In genomic region chr15:72749700-72750099, GRCh38 we compare ENCODE assay signal across 27 cellular contexts. TPM values are rescaled to one million over a fixed set of nuclear protein-coding genes. Genes with fewer than 3 reads are reported as not detected.
DNase-seq lines count a peak whose midpoint lies in the region; ATAC-seq, FAIRE-seq and TF ChIP-seq lines count a peak whose summit lies in the region.
"Had no signal": no experiment of that assay in that cellular context is flagged by ENCODE, and none has a peak within 500 bp of the region (broad histone marks: within the 10 kb centered on the region; RNA-seq: fewer than 3 reads in every experiment).

No MANE protein-coding gene starts in this region.

- no peak for TF ChIP-seq EP300 in HepG2 (IDR thresholded peaks at IDR 0.05; ENCODE audit: low read depth in 2 of 2, low read length in 2 of 2)
- TF ChIP-seq EP300 in HepG2 (CRISPR knock-in tag; IDR thresholded peaks at IDR 0.05; ENCODE audit: borderline replicate concordance), result no peak

- TF ChIP-seq POLR2A in HepG2 (IDR thresholded peaks at IDR 0.05; ENCODE audit: insufficient read depth in 1 of 2, low read depth in 2 of 2, low read length in 2 of 2) (no peak), right lobe of liver (IDR thresholded peaks at IDR 0.05) (no peak)

- H3K36me3 ChIP-seq in HepG2 (replicated peaks in 1 of 2; ENCODE audit: control insufficient read depth in 1 of 2, insufficient read depth in 2 of 2, low read length in 2 of 2), result peaks cover 10 to 32% of the 10 kb centered on the region in 2 experiments
- peaks cover 2 to 32% (median 11%) of the 10 kb centered on the region in 4 donors for H3K36me3 ChIP-seq in right lobe of liver
- H3K36me3 ChIP-seq in H7 (replicated peaks; ENCODE audit: control insufficient read depth, insufficient read depth, low read length), result peaks cover 11% of the 10 kb centered on the region

- H3K27ac Mint-ChIP-seq in T-helper 17 cell (peak overlapping the region; percentile 8), memory B cell (peak overlapping the region; percentile 62)
- peak overlapping the region; percentile 65 for H3K27ac Mint-ChIP-seq in central memory CD8-positive, alpha-beta T cell (ENCODE audit: low read depth)
- H3K27ac Mint-ChIP-seq: CD14-positive monocyte had no signal

- BruUV-seq in HepG2 (replicated peaks; lab: Mats Ljungman, UMichigan), result no TSS peak

- no peaks in the 10 kb centered on the region for H3K9me3 Mint-ChIP-seq in central memory CD8-positive, alpha-beta T cell
- H3K9me3 Mint-ChIP-seq in memory B cell, result no peaks in the 10 kb centered on the region
- H3K9me3 Mint-ChIP-seq: CD14-positive monocyte; CD4-positive, alpha-beta memory T cell; CD8-positive, alpha-beta memory T cell had no signal

- H3K27me3 ChIP-seq in HepG2 (ENCODE audit: control insufficient read depth in 1 of 2, insufficient read depth in 2 of 2, low read length in 2 of 2) (no peaks in the 10 kb centered on the region), right lobe of liver (no peaks in the 10 kb centered on the region), H7 (ENCODE audit: control insufficient read depth, insufficient read depth, low read length) (no peaks in the 10 kb centered on the region)
- H3K27me3 ChIP-seq: BE2C, BLaER1 had no signal

- POLR2A ChIA-PET in HepG2 (lab: Yijun Ruan, JAX), result no interaction called here

- H3K4me2 ChIP-seq in HepG2 (ENCODE audit: low read depth, low read length), result no peak overlapping the region
- H3K4me2 ChIP-seq: BLaER1 had no signal

- intact Hi-C loops in HepG2 (cut with micrococcal nuclease; ENCODE audit: unreplicated experiment) (no loop called here), right lobe of liver (cut with DNase I) (no loop called here)

- H3K4me3 ChIP-seq in HepG2 (replicated peaks in 1 of 3; ENCODE audit: insufficient read depth in 1 of 3, low read depth in 2 of 3, low read length in 3 of 3) (no peak overlapping the region), right lobe of liver (no peak overlapping the region), H7 (ENCODE audit: insufficient read depth, low read depth, low read length) (no peak overlapping the region)
- H3K4me3 ChIP-seq: BLaER1 had no signal

- DNase-seq in HepG2 (ENCODE audit: low spot score) (no peak), right lobe of liver (no peak), T-helper 17 cell (no peak), memory B cell (ENCODE audit: low spot score in 2 of 2) (no peak), GDM1 (lab: John Stamatoyannopoulos, UW) (no peak), NCI-H1436 (lab: John Stamatoyannopoulos, UW) (no peak), H7 (no peak)
- no peak for DNase-seq in central memory CD8-positive, alpha-beta T cell (ENCODE audit: low spot score in 2 of 2)
- DNase-seq: 8988T; ACHN; BE2C; C1 segment of cervical spinal cord; CD4-positive, alpha-beta memory T cell; CD4-positive, CD25-positive, alpha-beta regulatory T cell; CD8-positive, alpha-beta memory T cell; COR-L47; DMS 273 treated with DMSO at 0.1 percent for 48 hours; DMS153; DMS53; DMS79; DND-41; EL; GF-D8 had no signal

- FAIRE-seq in HepG2 (lab: Jason Lieb, UNC), result no peak
- FAIRE-seq: A204.1, GM12891 had no signal

- no peaks in the 10 kb centered on the region for H3K79me2 ChIP-seq in HepG2 (ENCODE audit: insufficient read depth, low read length)

- in situ Hi-C loops in HepG2 (cut with HindIII; ENCODE audit: extremely low pct_ligation_motif_present, low pct_unique_long_range_greater_than_20kb), result no loop called here

- peaks cover 21% of the 10 kb centered on the region for H3K4me1 Mint-ChIP-seq in T-helper 17 cell
- H3K4me1 Mint-ChIP-seq in central memory CD8-positive, alpha-beta T cell, result peaks cover 6% of the 10 kb centered on the region
- H3K4me1 Mint-ChIP-seq in memory B cell, result peaks cover 6% of the 10 kb centered on the region

- H3K27ac ChIP-seq in HepG2 (ENCODE audit: extremely low read length, insufficient read depth, low read length) (no peak overlapping the region), right lobe of liver (no peak overlapping the region)
- H3K27ac ChIP-seq: BLaER1 had no signal

- no peak for TF ChIP-seq RAD21 in HepG2 (CRISPR knock-in tag; IDR thresholded peaks at IDR 0.05)

- H3K4me3 Mint-ChIP-seq in T-helper 17 cell (no peak overlapping the region), memory B cell (no peak overlapping the region)
- H3K4me3 Mint-ChIP-seq in central memory CD8-positive, alpha-beta T cell, result no peak overlapping the region
- H3K4me3 Mint-ChIP-seq: CD14-positive monocyte; CD4-positive, alpha-beta memory T cell; CD4-positive, CD25-positive, alpha-beta regulatory T cell; CD8-positive, alpha-beta memory T cell had no signal

- H3K9me3 ChIP-seq in HepG2 (ENCODE audit: low read length) (no peaks in the 10 kb centered on the region), right lobe of liver (no peaks in the 10 kb centered on the region), T-helper 17 cell (ENCODE audit: control insufficient read depth, low read length, poor library complexity, severe bottlenecking) (no peaks in the 10 kb centered on the region)
- H3K9me3 ChIP-seq: BE2C, BLaER1 had no signal

- no peaks in the 10 kb centered on the region for H3K27me3 Mint-ChIP-seq in T-helper 17 cell
- H3K27me3 Mint-ChIP-seq in central memory CD8-positive, alpha-beta T cell, result no peaks in the 10 kb centered on the region
- H3K27me3 Mint-ChIP-seq in memory B cell, result no peaks in the 10 kb centered on the region
- H3K27me3 Mint-ChIP-seq: CD4-positive, alpha-beta memory T cell; CD4-positive, CD25-positive, alpha-beta regulatory T cell; CD8-positive, alpha-beta memory T cell had no signal

- H3K4me1 ChIP-seq in HepG2 (ENCODE audit: insufficient read depth, low read length) (no peaks in the 10 kb centered on the region), right lobe of liver (no peaks in the 10 kb centered on the region)
- H3K4me1 ChIP-seq: BE2C had no signal

- no peak overlapping the region for H2AFZ ChIP-seq in HepG2 (ENCODE audit: low read length)

- no peak overlapping the region for H3K9ac ChIP-seq in HepG2 (ENCODE audit: insufficient read depth, low read depth, low read length)
- H3K9ac ChIP-seq: BLaER1 had no signal

- TF ChIP-seq CTCF in HepG2 (CRISPR knock-in tag; IDR thresholded peaks at IDR 0.05), result no peak
- TF ChIP-seq CTCF in right lobe of liver (IDR thresholded peaks at IDR 0.05), result no peak

- H3K36me3 Mint-ChIP-seq in T-helper 17 cell (ENCODE audit: low read depth), result peaks cover 3% of the 10 kb centered on the region
- peaks cover 33% of the 10 kb centered on the region for H3K36me3 Mint-ChIP-seq in central memory CD8-positive, alpha-beta T cell (ENCODE audit: insufficient read depth)
- H3K36me3 Mint-ChIP-seq in memory B cell, result peaks cover 21% of the 10 kb centered on the region

- CTCF ChIA-PET in HepG2 (lab: Yijun Ruan, JAX; ENCODE audit: low intra/inter-chr PET ratio, low total read pairs), result no interaction called here

- ATAC-seq in HepG2 (no peak), right lobe of liver (no peak), T-helper 17 cell (no peak), memory B cell (ENCODE audit: low read depth) (no peak)
- ATAC-seq in central memory CD8-positive, alpha-beta T cell (replicated peaks; ENCODE audit: extremely low read depth, poor library complexity, severe bottlenecking), result no peak

- WGBS in HepG2 (ENCODE audit: low lambda C conversion rate), result 93% methylated on average over 2 of the region's 2 CpGs
- 84% methylated on average over 2 of the region's 2 CpGs for WGBS in right lobe of liver (ENCODE audit: insufficient coverage, low coverage, low lambda C conversion rate, missing lambda C conversion rate)

- no peaks in the 10 kb centered on the region for H4K20me1 ChIP-seq in HepG2 (ENCODE audit: insufficient read depth, low read length)

TF ChIP-seq in HepG2, 621 proteins besides CTCF, POLR2A, EP300 and RAD21:
- TF ChIP-seq ZNF629 (CRISPR knock-in tag; conservative IDR thresholded peaks at IDR 0.05) (peak; percentile 68), ZNF563 (CRISPR knock-in tag; IDR thresholded peaks at IDR 0.05) (no peak)

RNA-seq across cellular contexts. Expression of gene ADPGK, which starts 33.9 kb away (rescaled TPM):
- 33.5 and 67.5 TPM in 2 replicates for total RNA-seq in HepG2 (2016; rRNA removed; fragmentation: Illumina TruSeq; extraction: Trizol)
- 22.4 and 27.1 TPM in 2 replicates for total RNA-seq in HepG2 (2016; cell fraction: cytosol; rRNA removed; fragmentation: Illumina TruSeq; extraction: Trizol; ENCODE audit: low read depth)
- total RNA-seq in HepG2 (2016; cell fraction: insoluble cytoplasmic fraction; rRNA removed; fragmentation: Illumina TruSeq; extraction: Trizol), result 32.0 and 67.5 TPM in 2 replicates
- total RNA-seq in HepG2 (2016; cell fraction: membrane; rRNA removed; fragmentation: Illumina TruSeq; extraction: Trizol), result 22.2 and 23.4 TPM in 2 replicates
- 67.5 and 93.2 TPM in 2 replicates for total RNA-seq in HepG2 (2016; cell fraction: nucleus; rRNA removed; fragmentation: Illumina TruSeq; extraction: Trizol)
- 59.4 and 61.6 TPM in 2 replicates for polyA plus RNA-seq in HepG2 (2011; rRNA removed)
- 41.8 and 45.0 TPM in 2 replicates for polyA plus RNA-seq in HepG2 (2011; cell fraction: cytosol; rRNA removed)
- polyA plus RNA-seq in HepG2 (2011; cell fraction: nucleus; rRNA removed), result 62.2 and 69.8 TPM in 2 replicates
- polyA plus RNA-seq in HepG2 (2012), result 29.7 and 33.7 TPM in 2 replicates
- 4.6 and 4.9 TPM in 2 replicates for polyA plus RNA-seq in HepG2 (2016; cell fraction: cytosol; fragmentation: Illumina TruSeq; extraction: Trizol; ENCODE audit: low read depth)
- polyA plus RNA-seq in HepG2 (2016; cell fraction: insoluble cytoplasmic fraction; fragmentation: Illumina TruSeq; extraction: Trizol; ENCODE audit: low read depth), result 25.8 and 28.0 TPM in 2 replicates
- polyA plus RNA-seq in HepG2 (2016; cell fraction: membrane; fragmentation: Illumina TruSeq; extraction: Trizol; ENCODE audit: low read depth), result 10.4 and 11.2 TPM in 2 replicates
- polyA plus RNA-seq in HepG2 (2016; cell fraction: nucleus; fragmentation: Illumina TruSeq; extraction: Trizol; ENCODE audit: insufficient read depth, low read depth), result 113 and 118 TPM in 2 replicates
- polyA minus RNA-seq in HepG2 (2011; rRNA and poly(A)+ RNA removed; ENCODE audit: low replicate concordance), result 47.4 and 81.7 TPM in 2 replicates
- 17.2 and 21.0 TPM in 2 replicates for polyA minus RNA-seq in HepG2 (2011; cell fraction: cytosol; rRNA and poly(A)+ RNA removed)
- polyA minus RNA-seq in HepG2 (2011; cell fraction: nucleus; rRNA and poly(A)+ RNA removed), result 86.3 and 91.4 TPM in 2 replicates
- total RNA-seq in right lobe of liver, result 10 to 100 TPM; 13.9 to 22.1 (median 19.8) TPM
- total RNA-seq in T-helper 17 cell, result 100 to 1,000 TPM; 115 to 124 TPM
- 45.5 and 45.7 TPM in 2 replicates for total RNA-seq in H7 (2014; rRNA removed; shearing (Covaris generic))

Comparison
In these comparisons a context has a peak if more than half of its experiments do, and no peak if none do; other contexts are left out.
1. H3K27ac Mint-ChIP-seq: peak in every context shown above with its lines; median percentile 65 in central memory CD8-positive, alpha-beta T cell; 62 in memory B cell; 8 in T-helper 17 cell.